In genomic region chr15:52714968-52715367, GRCh38 we compare ENCODE assay signal across 21 cellular contexts.
"Had no signal": no experiment of that assay in that cellular context is flagged by ENCODE, and none has a peak within 500 bp of the region (broad histone marks: within the 10 kb centered on the region; RNA-seq: fewer than 3 reads in every experiment).

No MANE protein-coding gene starts in this region.

- ATAC-seq: activated T-cell treated with anti-CD3 and anti-CD28 coated beads, Interleukin-2, amount 50 U/mL, for 4 hours; left lobe of liver; natural killer cell treated with Interleukin-12 subunit alpha and Interleukin-12 subunit beta and Interleukin-15 and Interleukin-18, amount 100 ng/mL, for 72 hours; stimulated activated effector memory CD8-positive, alpha-beta T cell treated with anti-CD3 and anti-CD28 coated beads, Interleukin-12 subunit alpha, Interleukin-12 subunit beta, amount 100 ng/mL, for 72 hours; T-helper 17 cell had no signal

- H3K27ac ChIP-seq: brain microvascular endothelial cell, colonic mucosa, neutrophil, parathyroid adenoma, sigmoid colon, thyroid gland, uterus had no signal

- H3K36me3 Mint-ChIP-seq: mesothelial cell of epicardium; natural killer cell treated with Interleukin-12 subunit alpha and Interleukin-12 subunit beta and Interleukin-15 and Interleukin-18, amount 100 ng/mL, for 72 hours; stimulated activated effector memory CD8-positive, alpha-beta T cell treated with anti-CD3 and anti-CD28 coated beads, Interleukin-12 subunit alpha, Interleukin-12 subunit beta, amount 100 ng/mL, for 72 hours had no signal

- H3K4me1 ChIP-seq: colonic mucosa, parathyroid adenoma, sigmoid colon, uterus had no signal

- H3K4me3 Mint-ChIP-seq: activated T-cell treated with anti-CD3 and anti-CD28 coated beads, Interleukin-2, amount 50 U/mL, for 4 hours; mesothelial cell of epicardium; natural killer cell treated with Interleukin-12 subunit alpha and Interleukin-12 subunit beta and Interleukin-15 and Interleukin-18, amount 100 ng/mL, for 72 hours; stimulated activated effector memory CD8-positive, alpha-beta T cell treated with anti-CD3 and anti-CD28 coated beads, Interleukin-12 subunit alpha, Interleukin-12 subunit beta, amount 100 ng/mL, for 72 hours; T-helper 17 cell had no signal

- H3K4me3 ChIP-seq: colonic mucosa, sigmoid colon, thyroid gland, uterus had no signal

- DNase-seq: activated CD4-positive, alpha-beta T cell treated with anti-CD3 and anti-CD28 coated beads, Interleukin-2, amount 50 U/mL, for 1 hour; activated CD4-positive, CD25-positive, alpha-beta regulatory T cell treated with anti-CD3 and anti-CD28 coated beads, Interleukin-2, amount 50 U/mL, for 72 hours; activated CD8-positive, alpha-beta memory T cell treated with anti-CD3 and anti-CD28 coated beads, Interleukin-2, amount 50 U/mL, for 4 hours; activated naive CD4-positive, alpha-beta T cell treated with anti-CD3 and anti-CD28 coated beads, Interleukin-2, amount 50 U/mL, for 16 hours; activated T-cell treated with anti-CD3 and anti-CD28 coated beads, Interleukin-2, amount 50 U/mL, for 4 hours; aorta; brain microvascular endothelial cell; central memory CD4-positive, alpha-beta T cell; colonic mucosa; kidney; sigmoid colon; stimulated activated CD4-positive, alpha-beta T cell treated with anti-CD3 and anti-CD28 coated beads, Interleukin-4, amount 100 ng/mL, for 24 hours; T-helper 17 cell; thyroid gland; uterus had no signal

- H3K27ac Mint-ChIP-seq: mesothelial cell of epicardium; natural killer cell treated with Interleukin-12 subunit alpha and Interleukin-12 subunit beta and Interleukin-15 and Interleukin-18, amount 100 ng/mL, for 72 hours; stimulated activated effector memory CD8-positive, alpha-beta T cell treated with anti-CD3 and anti-CD28 coated beads, Interleukin-12 subunit alpha, Interleukin-12 subunit beta, amount 100 ng/mL, for 72 hours; T-helper 17 cell had no signal

- H3K9me3 Mint-ChIP-seq: activated T-cell treated with anti-CD3 and anti-CD28 coated beads, Interleukin-2, amount 50 U/mL, for 4 hours; mesothelial cell of epicardium; natural killer cell treated with Interleukin-12 subunit alpha and Interleukin-12 subunit beta and Interleukin-15 and Interleukin-18, amount 100 ng/mL, for 72 hours had no signal

- H3K27me3 ChIP-seq: brain microvascular endothelial cell, colonic mucosa, neutrophil, sigmoid colon, thyroid gland, uterus had no signal

- H3K4me1 Mint-ChIP-seq: mesothelial cell of epicardium, T-helper 17 cell had no signal
